ENCODE assay signal across 8 cellular contexts in genomic region chr12:62259311-62259992, GRCh38. TPM values are rescaled to one million over a fixed set of nuclear protein-coding genes. Genes with fewer than 3 reads are reported as not detected.
DNase-seq lines count a peak whose midpoint lies in the region; ATAC-seq lines count a peak whose summit lies in the region.

No MANE protein-coding gene starts in this region.

- H3K9me3 Mint-ChIP-seq in activated CD4-positive, alpha-beta T cell treated with anti-CD3 and anti-CD28 coated beads for 36 hours (ENCODE audit: low read depth), result no peaks in the 10 kb centered on the region
- no peaks in the 10 kb centered on the region for H3K9me3 Mint-ChIP-seq in activated T-helper 2 cell treated with anti-CD3 and anti-CD28 coated beads, Interferon-gamma antibody, Interleukin-2, Interleukin-4, amounts not matched to agents 10 μg/mL and 5 μg/mL and 100 μg/mL, durations not matched to agents 14 hours and 24 hours and 36 hours

- peak; percentile 25 for DNase-seq in activated CD4-positive, alpha-beta T cell treated with anti-CD3 and anti-CD28 coated beads for 36 hours
- no peak for DNase-seq in activated CD4-positive, alpha-beta T cell treated with anti-CD3 and anti-CD28 coated beads, Interleukin-2, amount 50 U/mL, for 48 hours
- peak; percentile 42 for DNase-seq in NCI-H146 treated with DMSO at 0.1 percent for 48 hours (lab: John Stamatoyannopoulos, UW; ENCODE audit: unreplicated experiment)
- no peak for DNase-seq in activated T-helper 2 cell treated with anti-CD3 and anti-CD28 coated beads, Interferon-gamma antibody, Interleukin-2, Interleukin-4, amounts not matched to agents 10 μg/mL and 5 μg/mL and 100 μg/mL, durations not matched to agents 14 hours and 24 hours and 36 hours (ENCODE audit: low spot score)
- DNase-seq in right cardiac atrium, result no peak
- DNase-seq in KBM-7, result no peak

- H3K9me3 ChIP-seq in right cardiac atrium (ENCODE audit: control insufficient read depth, low read length) (no peaks in the 10 kb centered on the region), skeletal muscle satellite cell (replicated peaks; ENCODE audit: low read length) (no peaks in the 10 kb centered on the region)

- CTCF ChIA-PET in activated CD4-positive, alpha-beta T cell treated with anti-CD3 and anti-CD28 coated beads for 36 hours (lab: Charles Lee), result interaction anchor here (0.6 to 1.4 kb wide), 6 partner anchors 13 to 176 kb away, joined by 3 to 6 read pairs (median 3); no protein-coding TSS in a partner anchor

- H3K4me3 ChIP-seq in right cardiac atrium (ENCODE audit: low read length) (peak overlapping the region; percentile 93), skeletal muscle satellite cell (ENCODE audit: low read length) (peak overlapping the region; percentile 94)

- H3K36me3 ChIP-seq in skeletal muscle satellite cell (ENCODE audit: insufficient read depth, low read length), result no peaks in the 10 kb centered on the region

- peak overlapping the region; percentile 100 for H3K27ac Mint-ChIP-seq in activated CD4-positive, alpha-beta T cell treated with anti-CD3 and anti-CD28 coated beads for 36 hours
- H3K27ac Mint-ChIP-seq in activated T-helper 2 cell treated with anti-CD3 and anti-CD28 coated beads, Interferon-gamma antibody, Interleukin-2, Interleukin-4, amounts not matched to agents 10 μg/mL and 5 μg/mL and 100 μg/mL, durations not matched to agents 14 hours and 24 hours and 36 hours, result peak overlapping the region; percentile 93

- no peaks in the 10 kb centered on the region for H3K27me3 Mint-ChIP-seq in activated CD4-positive, alpha-beta T cell treated with anti-CD3 and anti-CD28 coated beads for 36 hours
- H3K27me3 Mint-ChIP-seq in activated T-helper 2 cell treated with anti-CD3 and anti-CD28 coated beads, Interferon-gamma antibody, Interleukin-2, Interleukin-4, amounts not matched to agents 10 μg/mL and 5 μg/mL and 100 μg/mL, durations not matched to agents 14 hours and 24 hours and 36 hours (ENCODE audit: low read depth), result no peaks in the 10 kb centered on the region

- peak overlapping the region; percentile 87 for H3K4me2 ChIP-seq in skeletal muscle satellite cell (ENCODE audit: low read length)

- POLR2A ChIA-PET in activated CD4-positive, alpha-beta T cell treated with anti-CD3 and anti-CD28 coated beads for 36 hours (lab: Charles Lee), result interaction anchor here (0.5 to 0.8 kb wide), 5 partner anchors 48 to 538 kb away, joined by 3 to 5 read pairs (median 3); no protein-coding TSS in a partner anchor

- no peaks in the 10 kb centered on the region for H3K27me3 ChIP-seq in right cardiac atrium (ENCODE audit: control insufficient read depth, insufficient read depth)
- H3K27me3 ChIP-seq in skeletal muscle satellite cell (ENCODE audit: control insufficient read depth, insufficient read depth, low read length), result no peaks in the 10 kb centered on the region

- in situ Hi-C loops in KBM-7 (cut with MboI; ENCODE audit: low pct_unique_long_range_greater_than_20kb, low sequenced_read_pairs), result no loop called here

- intact Hi-C loops in activated CD4-positive, alpha-beta T cell treated with anti-CD3 and anti-CD28 coated beads for 36 hours (cut with DNase I, micrococcal nuclease), result no loop called here
- intact Hi-C loops in activated T-helper 2 cell treated with anti-CD3 and anti-CD28 coated beads, Interferon-gamma antibody, Interleukin-2, Interleukin-4, amounts not matched to agents 10 μg/mL and 5 μg/mL and 100 μg/mL, durations not matched to agents 14 hours and 24 hours and 36 hours (cut with micrococcal nuclease), result no loop called here
- intact Hi-C loops in right cardiac atrium (cut with DNase I), result no loop called here

- no peaks in the 10 kb centered on the region for H3K4me1 ChIP-seq in right cardiac atrium (ENCODE audit: control insufficient read depth, insufficient read depth, low read length)
- H3K4me1 ChIP-seq in skeletal muscle satellite cell (ENCODE audit: control insufficient read depth, insufficient read depth, low read length), result peaks cover 5% of the 10 kb centered on the region

- peaks cover 20% of the 10 kb centered on the region for H3K36me3 Mint-ChIP-seq in activated CD4-positive, alpha-beta T cell treated with anti-CD3 and anti-CD28 coated beads for 36 hours (ENCODE audit: low read depth)
- peaks cover 15% of the 10 kb centered on the region for H3K36me3 Mint-ChIP-seq in activated T-helper 2 cell treated with anti-CD3 and anti-CD28 coated beads, Interferon-gamma antibody, Interleukin-2, Interleukin-4, amounts not matched to agents 10 μg/mL and 5 μg/mL and 100 μg/mL, durations not matched to agents 14 hours and 24 hours and 36 hours (ENCODE audit: low read depth)

- H3K27ac ChIP-seq in right cardiac atrium (ENCODE audit: low read length), result peak overlapping the region; percentile 91

- peak; percentile 18 for ATAC-seq in activated CD4-positive, alpha-beta T cell treated with anti-CD3 and anti-CD28 coated beads for 36 hours
- peak; percentile 7 for ATAC-seq in HG02678 (IDR thresholded peaks at IDR 0.05; ENCODE audit: unreplicated experiment)
- ATAC-seq in right cardiac atrium, result peak; percentile 49 to 59

- WGBS in right cardiac atrium, result 1% methylated on average over 20 of the region's 20 CpGs

- peak overlapping the region; percentile 96 for H3K9ac ChIP-seq in skeletal muscle satellite cell (ENCODE audit: low read depth, low read length)

- H3K4me3 Mint-ChIP-seq in activated CD4-positive, alpha-beta T cell treated with anti-CD3 and anti-CD28 coated beads for 36 hours, result peak overlapping the region; percentile 87
- peak overlapping the region; percentile 99 for H3K4me3 Mint-ChIP-seq in activated T-helper 2 cell treated with anti-CD3 and anti-CD28 coated beads, Interferon-gamma antibody, Interleukin-2, Interleukin-4, amounts not matched to agents 10 μg/mL and 5 μg/mL and 100 μg/mL, durations not matched to agents 14 hours and 24 hours and 36 hours (ENCODE audit: low read depth)

- peaks cover 51% of the 10 kb centered on the region for H3K4me1 Mint-ChIP-seq in activated CD4-positive, alpha-beta T cell treated with anti-CD3 and anti-CD28 coated beads for 36 hours
- peaks cover 48% of the 10 kb centered on the region for H3K4me1 Mint-ChIP-seq in activated T-helper 2 cell treated with anti-CD3 and anti-CD28 coated beads, Interferon-gamma antibody, Interleukin-2, Interleukin-4, amounts not matched to agents 10 μg/mL and 5 μg/mL and 100 μg/mL, durations not matched to agents 14 hours and 24 hours and 36 hours (ENCODE audit: low read depth)

RNA-seq across cellular contexts. Expression of gene USP15, which starts 0.8 kb away (rescaled TPM):
- total RNA-seq in activated CD4-positive, alpha-beta T cell treated with anti-CD3 and anti-CD28 coated beads for 36 hours, result 10 to 100 TPM; 87.2 to 98.0 TPM
- 82.4 and 91.1 TPM in 2 replicates for total RNA-seq in activated T-helper 2 cell treated with anti-CD3 and anti-CD28 coated beads, Interferon-gamma antibody, Interleukin-2, Interleukin-4, amounts not matched to agents 10 μg/mL and 5 μg/mL and 100 μg/mL, durations not matched to agents 14 hours and 24 hours and 36 hours
- total RNA-seq in right cardiac atrium, result 10 to 100 TPM; 44.1 to 65.7 (median 51.2) TPM
- polyA plus RNA-seq in right cardiac atrium, result 38.0 TPM
- total RNA-seq in skeletal muscle satellite cell (2012; rRNA removed), result 41.9 and 62.4 TPM in 2 replicates

Comparison
In these comparisons a context has a peak if more than half of its experiments do, and no peak if none do; other contexts are left out.
1. DNase-seq: peak in activated CD4-positive, alpha-beta T cell treated with anti-CD3 and anti-CD28 coated beads for 36 hours (single experiment) and NCI-H146 treated with DMSO at 0.1 percent for 48 hours (single experiment); none in activated CD4-positive, alpha-beta T cell treated with anti-CD3 and anti-CD28 coated beads, Interleukin-2, amount 50 U/mL, for 48 hours (0 of 2), activated T-helper 2 cell treated with anti-CD3 and anti-CD28 coated beads, Interferon-gamma antibody, Interleukin-2, Interleukin-4, amounts not matched to agents 10 μg/mL and 5 μg/mL and 100 μg/mL, durations not matched to agents 14 hours and 24 hours and 36 hours (single experiment), right cardiac atrium (0 of 3) and KBM-7 (single experiment).
2. Peak in every context shown above with its lines, with median percentiles within 50 percentile points of each other: ATAC-seq.